ENCODE assay signal across 29 cellular contexts in genomic region chr10:68508090-68508489, GRCh38.
"Had no signal": no experiment of that assay in that cellular context is flagged by ENCODE, and none has a peak within 500 bp of the region (broad histone marks: within the 10 kb centered on the region; RNA-seq: fewer than 3 reads in every experiment).

No MANE protein-coding gene starts in this region.

- H3K27me3 Mint-ChIP-seq: naive thymus-derived CD4-positive, alpha-beta T cell; progenitor cell of endocrine pancreas; stimulated activated naive B cell treated with anti-CD40 and anti-IgM and Interleukin-4, amounts not matched to agents 10 μg/mL and 1 μg/mL and 100 μg/mL, for 72 hours had no signal

- H3K9ac ChIP-seq: neural progenitor cell, parathyroid adenoma had no signal

- H3K9me3 Mint-ChIP-seq: mesothelial cell of epicardium; naive thymus-derived CD4-positive, alpha-beta T cell; nephron; neural progenitor cell; stimulated activated naive B cell treated with anti-CD40 and anti-IgM and Interleukin-4, amounts not matched to agents 10 μg/mL and 1 μg/mL and 100 μg/mL, for 72 hours had no signal

- ATAC-seq: left cardiac atrium; left lung; naive thymus-derived CD4-positive, alpha-beta T cell; right lobe of liver; stimulated activated naive B cell treated with anti-CD40 and anti-IgM and Interleukin-4, amounts not matched to agents 10 μg/mL and 1 μg/mL and 100 μg/mL, for 72 hours; stimulated activated naive CD8-positive, alpha-beta T cell treated with anti-CD3 and anti-CD28 coated beads, Interleukin-15, Interleukin-2, amounts not matched to agents 100 U/mL and 50 U/mL, for 24 hours had no signal

- H3K79me2 ChIP-seq: parathyroid adenoma had no signal

- DNase-seq: hippocampal formation; kidney glomerular epithelial cell; left cardiac atrium; left lung; mesendoderm; naive thymus-derived CD4-positive, alpha-beta T cell; occipital lobe; right lobe of liver; stimulated activated CD4-positive, alpha-beta T cell treated with anti-CD3 and anti-CD28 coated beads, Interleukin-12 subunit alpha, Interleukin-12 subunit beta, amount 100 ng/mL, for 4 hours; stimulated activated CD4-positive, alpha-beta T cell treated with anti-CD3 and anti-CD28 coated beads, Interleukin-15, amount 100 ng/mL, for 24 hours; stimulated activated CD4-positive, alpha-beta T cell treated with anti-CD3 and anti-CD28 coated beads, Interleukin-2, amount 100 ng/mL, for 24 hours; stimulated activated CD4-positive, alpha-beta T cell treated with anti-CD3 and anti-CD28 coated beads, Interleukin-4, amount 100 ng/mL, for 1 hour; stimulated activated naive B cell treated with anti-CD40 and anti-IgM and Interleukin-4, amounts not matched to agents 10 μg/mL and 1 μg/mL and 100 μg/mL, for 72 hours; stimulated activated naive CD8-positive, alpha-beta T cell treated with anti-CD3 and anti-CD28 coated beads, Interleukin-15, Interleukin-2, amounts not matched to agents 100 U/mL and 50 U/mL, for 24 hours; stomach; testis; thyroid gland; transverse colon; upper lobe of left lung had no signal

- H3K27ac ChIP-seq: left lung, neural progenitor cell, neutrophil, parathyroid adenoma, right atrium auricular region, right lobe of liver, skin epidermis, stomach, testis, thyroid gland, transverse colon, upper lobe of left lung, vagina had no signal

- H3K27ac Mint-ChIP-seq: mesothelial cell of epicardium; naive thymus-derived CD4-positive, alpha-beta T cell; nephron; neural progenitor cell; progenitor cell of endocrine pancreas; stimulated activated naive B cell treated with anti-CD40 and anti-IgM and Interleukin-4, amounts not matched to agents 10 μg/mL and 1 μg/mL and 100 μg/mL, for 72 hours had no signal

- H2AFZ ChIP-seq: neural progenitor cell, parathyroid adenoma had no signal

- H3K27me3 ChIP-seq: left lung, neural progenitor cell, neutrophil, right atrium auricular region, right lobe of liver, stomach, testis, thyroid gland, transverse colon, upper lobe of left lung, vagina had no signal

- H3K4me3 Mint-ChIP-seq: mesothelial cell of epicardium; naive thymus-derived CD4-positive, alpha-beta T cell; nephron; neural progenitor cell; stimulated activated naive B cell treated with anti-CD40 and anti-IgM and Interleukin-4, amounts not matched to agents 10 μg/mL and 1 μg/mL and 100 μg/mL, for 72 hours had no signal

- H3K4me3 ChIP-seq: left lung, lung, neural progenitor cell, right atrium auricular region, right lobe of liver, skin epidermis, stomach, testis, thyroid gland, transverse colon, upper lobe of left lung, vagina had no signal

- H3K4me2 ChIP-seq: neural progenitor cell had no signal

- H3K36me3 ChIP-seq: neural progenitor cell, thyroid gland, transverse colon had no signal

- H3K4me1 ChIP-seq: left lung, neural progenitor cell, parathyroid adenoma, right atrium auricular region, right lobe of liver, stomach, testis, thyroid gland, upper lobe of left lung, vagina had no signal

- H3K4me1 Mint-ChIP-seq: mesothelial cell of epicardium; naive thymus-derived CD4-positive, alpha-beta T cell; nephron; neural progenitor cell; stimulated activated naive B cell treated with anti-CD40 and anti-IgM and Interleukin-4, amounts not matched to agents 10 μg/mL and 1 μg/mL and 100 μg/mL, for 72 hours had no signal

- H3K9me3 ChIP-seq: left lung, neutrophil, right atrium auricular region, right lobe of liver, stomach, testis, thyroid gland, transverse colon, upper lobe of left lung, vagina had no signal
